Comparison of ENCODE assay signal across 17 cellular contexts in genomic region chrX:10555846-10556245, GRCh38.
DNase-seq lines count a peak whose midpoint lies in the region; ATAC-seq, FAIRE-seq and TF ChIP-seq lines count a peak whose summit lies in the region.
"Had no signal": no experiment of that assay in that cellular context is flagged by ENCODE, and none has a peak within 500 bp of the region (broad histone marks: within the 10 kb centered on the region; RNA-seq: fewer than 3 reads in every experiment).

No MANE protein-coding gene starts in this region.

- no peak for TF ChIP-seq POLR2A in H54 (IDR thresholded peaks at IDR 0.05; ENCODE audit: low read depth, low read length)

- DNase-seq in right cardiac atrium (no peak), Right ventricle myocardium inferior (ENCODE audit: missing footprints) (no peak), SJCRH30 (peak; percentile 65 to 75), nephron progenitor cell (no peak), A172 (ENCODE audit: low spot score) (no peak), immature natural killer cell (no peak), H54 (ENCODE audit: insufficient read length, low spot score) (no peak)
- DNase-seq: DMS53, Karpas-422, MM.1S, NCI-H187, NCI-H526 treated with DMSO at 0.1 percent for 48 hours, SK-N-SH had no signal

- H3K27me3 ChIP-seq in right cardiac atrium (ENCODE audit: control insufficient read depth, insufficient read depth), result no peaks in the 10 kb centered on the region
- no peaks in the 10 kb centered on the region for H3K27me3 ChIP-seq in SJCRH30

- H3K9me3 ChIP-seq in right cardiac atrium (ENCODE audit: control insufficient read depth, low read length) (no peaks in the 10 kb centered on the region), SJCRH30 (replicated peaks) (no peaks in the 10 kb centered on the region)
- H3K9me3 ChIP-seq: SK-N-SH had no signal

- no peak for TF ChIP-seq CTCF in nephron progenitor cell (IDR thresholded peaks at IDR 0.05)

- H3K36me3 Mint-ChIP-seq in nephron progenitor cell (ENCODE audit: low read depth) (peaks cover 22% of the 10 kb centered on the region), immature natural killer cell (no peaks in the 10 kb centered on the region)

- peaks cover 2% of the 10 kb centered on the region for H3K4me1 ChIP-seq in right cardiac atrium (ENCODE audit: control insufficient read depth, insufficient read depth, low read length)
- peaks cover 47% of the 10 kb centered on the region for H3K4me1 ChIP-seq in SJCRH30
- H3K4me1 ChIP-seq: HAP-1 had no signal

- H3K4me1 Mint-ChIP-seq in nephron progenitor cell (peaks cover 30% of the 10 kb centered on the region), immature natural killer cell (no peaks in the 10 kb centered on the region)

- H3K4me3 Mint-ChIP-seq in nephron progenitor cell, result no peak overlapping the region
- no peak overlapping the region for H3K4me3 Mint-ChIP-seq in immature natural killer cell

- H3K36me3 ChIP-seq in SJCRH30, result 0 out of 2 replicates have a peak, but pooled peaks cover 3% of the 10 kb centered on the region
- H3K36me3 ChIP-seq: HAP-1 had no signal

- H3K27ac ChIP-seq in right cardiac atrium (ENCODE audit: low read length), result peak overlapping the region; percentile 45
- peak overlapping the region; percentile 73 for H3K27ac ChIP-seq in SJCRH30
- H3K27ac ChIP-seq: C4-2B had no signal

- intact Hi-C loops in right cardiac atrium (cut with DNase I), result no loop called here
- intact Hi-C loops in Right ventricle myocardium inferior (cut with DNase I), result no loop called here

- FAIRE-seq in H54 (lab: Jason Lieb, UNC), result no peak
- FAIRE-seq: GM19239 had no signal

- ATAC-seq in right cardiac atrium (no peak), Right ventricle myocardium inferior (no peak)
- ATAC-seq: Panc1 had no signal

- H3K27me3 Mint-ChIP-seq in nephron progenitor cell (ENCODE audit: low read depth, poor library complexity) (no peaks in the 10 kb centered on the region), immature natural killer cell (ENCODE audit: low read depth in 3 of 3) (peaks cover 0 to 2% (median 0%) of the 10 kb centered on the region in 3 donors)

- H3K9me3 Mint-ChIP-seq in nephron progenitor cell, result peaks cover 41% of the 10 kb centered on the region
- peaks cover 0 to 5% (median 0%) of the 10 kb centered on the region in 6 donors for H3K9me3 Mint-ChIP-seq in immature natural killer cell

- peak overlapping the region; percentile 78 for H3K27ac Mint-ChIP-seq in nephron progenitor cell
- no peak overlapping the region for H3K27ac Mint-ChIP-seq in immature natural killer cell

- H3K4me3 ChIP-seq in right cardiac atrium (ENCODE audit: low read length) (no peak overlapping the region), SJCRH30 (no peak overlapping the region)
- H3K4me3 ChIP-seq: HAP-1 had no signal

- 37% methylated on average over 4 of the region's 4 CpGs for WGBS in right cardiac atrium

Comparison
In these comparisons a context has a peak if more than half of its experiments do, and no peak if none do; other contexts are left out.
1. DNase-seq: peak in SJCRH30 (2 of 2); none in right cardiac atrium (0 of 3), Right ventricle myocardium inferior (single experiment), nephron progenitor cell (single experiment), A172 (single experiment), immature natural killer cell (0 of 3) and H54 (single experiment).